29 cellular contexts compared by ENCODE assay signal in the genomic region with DNA sequence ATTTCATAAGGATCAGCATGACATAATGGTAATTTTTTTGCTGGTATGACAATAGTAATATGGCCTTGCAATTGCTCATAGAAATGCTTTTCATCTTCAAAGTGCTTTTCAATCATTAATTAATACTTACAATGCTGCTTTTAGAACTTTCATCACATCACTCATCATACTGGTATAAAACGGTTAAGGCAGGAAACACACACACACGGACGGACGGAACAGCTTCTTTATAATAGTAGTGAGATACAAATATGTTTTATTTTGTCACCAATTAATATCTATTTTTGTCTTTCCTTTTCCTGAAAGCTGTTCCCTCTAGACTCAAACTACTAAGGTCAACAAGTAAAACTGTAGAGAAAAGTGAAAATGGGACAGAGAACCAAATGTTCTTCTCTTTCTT.
DNase-seq lines count a peak whose midpoint lies in the region; ATAC-seq, FAIRE-seq and TF ChIP-seq lines count a peak whose summit lies in the region.
"Had no signal": no experiment of that assay in that cellular context is flagged by ENCODE, and none has a peak within 500 bp of the region (broad histone marks: within the 10 kb centered on the region; RNA-seq: fewer than 3 reads in every experiment).

No MANE protein-coding gene starts in this region.

- H3K9me3 ChIP-seq in BLaER1 treated with 17β-estradiol and CSF1 and Interleukin-3, amounts not matched to agents 10 nM and 100 nM (replicated peaks in 1 of 11), result peaks cover 0 to 12% (median 0%) of the 10 kb centered on the region in 11 experiments; a peak in 5 of 22 replicates
- H3K9me3 ChIP-seq in endothelial cell of umbilical vein (replicated peaks; ENCODE audit: control insufficient read depth, insufficient read depth, low read length) (no peaks in the 10 kb centered on the region), neural progenitor cell (ENCODE audit: low read depth) (no peaks in the 10 kb centered on the region)
- H3K9me3 ChIP-seq: BE2C had no signal

- ATAC-seq in GM18870 (IDR thresholded peaks at IDR 0.05; ENCODE audit: unreplicated experiment), result no peak
- no peak for ATAC-seq in HG02623 (IDR thresholded peaks at IDR 0.05; ENCODE audit: unreplicated experiment)
- ATAC-seq in natural killer cell treated with Interleukin-12 subunit alpha and Interleukin-12 subunit beta and Interleukin-15 and Interleukin-18, amount 100 ng/mL, for 72 hours, result no peak
- ATAC-seq: GM12878 had no signal

- no peaks in the 10 kb centered on the region for H3K9me3 Mint-ChIP-seq in neural progenitor cell
- peaks cover 4% of the 10 kb centered on the region for H3K9me3 Mint-ChIP-seq in natural killer cell treated with Interleukin-12 subunit alpha and Interleukin-12 subunit beta and Interleukin-15 and Interleukin-18, amount 100 ng/mL, for 72 hours

- CTCF ChIA-PET in endothelial cell of umbilical vein (lab: Charles Lee), result no interaction called here

- H3K4me2 ChIP-seq in BLaER1 treated with 17β-estradiol and CSF1 and Interleukin-3, amounts not matched to agents 10 nM and 100 nM, result peak overlapping the region; percentile 22 to 76 (median 46); a peak in 21 of 22 replicates
- no peak overlapping the region for H3K4me2 ChIP-seq in endothelial cell of umbilical vein (ENCODE audit: insufficient read depth, low read length)
- H3K4me2 ChIP-seq in neural progenitor cell, result peak overlapping the region; percentile 55

- no peak overlapping the region for H3K27ac Mint-ChIP-seq in neural progenitor cell
- H3K27ac Mint-ChIP-seq in natural killer cell treated with Interleukin-12 subunit alpha and Interleukin-12 subunit beta and Interleukin-15 and Interleukin-18, amount 100 ng/mL, for 72 hours, result no peak overlapping the region
- H3K27ac Mint-ChIP-seq: CD14-positive monocyte; CD4-positive, alpha-beta memory T cell; CD4-positive, CD25-positive, alpha-beta regulatory T cell; CD8-positive, alpha-beta memory T cell had no signal

- no peaks in the 10 kb centered on the region for H3K79me2 ChIP-seq in endothelial cell of umbilical vein (ENCODE audit: control insufficient read depth, insufficient read depth, low read length)
- H3K79me2 ChIP-seq in neural progenitor cell (ENCODE audit: low read depth), result no peaks in the 10 kb centered on the region

- peaks cover 6% of the 10 kb centered on the region for H3F3A ChIP-seq in neural progenitor cell (ENCODE audit: low read depth)

- no peaks in the 10 kb centered on the region for H3K27me3 ChIP-seq in BLaER1 treated with 17β-estradiol and CSF1 and Interleukin-3, amounts not matched to agents 10 nM and 100 nM
- H3K27me3 ChIP-seq in endothelial cell of umbilical vein (ENCODE audit: control insufficient read depth in 2 of 2, insufficient read depth in 2 of 2, low read length in 2 of 2) (no peaks in the 10 kb centered on the region), neural progenitor cell (no peaks in the 10 kb centered on the region)
- H3K27me3 ChIP-seq: BE2C had no signal

- H3K9ac ChIP-seq in BLaER1 treated with 17β-estradiol and CSF1 and Interleukin-3, amounts not matched to agents 10 nM and 100 nM, result no peak overlapping the region
- no peak overlapping the region for H3K9ac ChIP-seq in endothelial cell of umbilical vein (replicated peaks; ENCODE audit: extremely low read depth, insufficient read depth, low read length)
- H3K9ac ChIP-seq in neural progenitor cell, result no peak overlapping the region

- intact Hi-C loops in endothelial cell of umbilical vein (cut with micrococcal nuclease), result no loop called here

- H3K36me3 ChIP-seq in BLaER1 treated with 17β-estradiol and CSF1 and Interleukin-3, amounts not matched to agents 10 nM and 100 nM, result no peaks in the 10 kb centered on the region
- H3K36me3 ChIP-seq in endothelial cell of umbilical vein (ENCODE audit: control insufficient read depth in 2 of 2, extremely low read depth in 1 of 2, insufficient read depth in 2 of 2, low read length in 2 of 2), result no peaks in the 10 kb centered on the region
- no peaks in the 10 kb centered on the region for H3K36me3 ChIP-seq in neural progenitor cell
- H3K36me3 ChIP-seq: BE2C had no signal

- peaks cover 2% of the 10 kb centered on the region for H3K9me1 ChIP-seq in endothelial cell of umbilical vein (replicated peaks; ENCODE audit: control insufficient read depth, extremely low read depth, insufficient read depth, low read length)

- H2AFZ ChIP-seq in endothelial cell of umbilical vein (ENCODE audit: low read depth, low read length), result no peak overlapping the region
- H2AFZ ChIP-seq in neural progenitor cell (replicated peaks), result no peak overlapping the region

- no peak for FAIRE-seq in endothelial cell of umbilical vein (lab: Jason Lieb, UNC)
- FAIRE-seq: A204.1, GM12878, GM12892, GM18507, GM19239 had no signal

- BruUV-seq in endothelial cell of umbilical vein (replicated peaks; lab: Mats Ljungman, UMichigan), result no TSS peak

- peaks cover 2% of the 10 kb centered on the region for H3K27me3 Mint-ChIP-seq in neural progenitor cell (ENCODE audit: insufficient read depth, low read depth)
- no peaks in the 10 kb centered on the region for H3K27me3 Mint-ChIP-seq in natural killer cell treated with Interleukin-12 subunit alpha and Interleukin-12 subunit beta and Interleukin-15 and Interleukin-18, amount 100 ng/mL, for 72 hours
- H3K27me3 Mint-ChIP-seq: CD4-positive, alpha-beta memory T cell; CD4-positive, CD25-positive, alpha-beta regulatory T cell; CD8-positive, alpha-beta memory T cell had no signal

- no peaks in the 10 kb centered on the region for H3K36me3 Mint-ChIP-seq in neural progenitor cell
- no peaks in the 10 kb centered on the region for H3K36me3 Mint-ChIP-seq in natural killer cell treated with Interleukin-12 subunit alpha and Interleukin-12 subunit beta and Interleukin-15 and Interleukin-18, amount 100 ng/mL, for 72 hours
- H3K36me3 Mint-ChIP-seq: CD14-positive monocyte; CD4-positive, alpha-beta memory T cell; CD4-positive, CD25-positive, alpha-beta regulatory T cell; CD8-positive, alpha-beta memory T cell had no signal

- peak; percentile 18 for DNase-seq in dermis blood vessel endothelial cell
- peak; percentile 7 for DNase-seq in endothelial cell of umbilical vein (ENCODE audit: low read depth, low spot score)
- no peak for DNase-seq in neural progenitor cell (ENCODE audit: low spot score)
- DNase-seq in NCI-H524 (lab: John Stamatoyannopoulos, UW), result no peak
- no peak for DNase-seq in natural killer cell treated with Interleukin-12 subunit alpha and Interleukin-12 subunit beta and Interleukin-15 and Interleukin-18, amount 100 ng/mL, for 72 hours (ENCODE audit: low spot score)
- DNase-seq: 8988T; ACHN; BE2C; C1 segment of cervical spinal cord; CD4-positive, alpha-beta memory T cell; CD4-positive, CD25-positive, alpha-beta regulatory T cell; CD8-positive, alpha-beta memory T cell; COR-L47; DMS 273 treated with DMSO at 0.1 percent for 48 hours; DMS153; DMS53; DMS79; DND-41; EL; GDM1 had no signal

- TF ChIP-seq POLR2A in endothelial cell of umbilical vein (IDR thresholded peaks at IDR 0.05; ENCODE audit: low read depth, low read length), result no peak

- no peaks in the 10 kb centered on the region for H4K20me1 ChIP-seq in BLaER1 treated with 17β-estradiol and CSF1 and Interleukin-3, amounts not matched to agents 10 nM and 100 nM
- H4K20me1 ChIP-seq in endothelial cell of umbilical vein (replicated peaks; ENCODE audit: control insufficient read depth, extremely low read depth, insufficient read depth, low read length) (no peaks in the 10 kb centered on the region), neural progenitor cell (ENCODE audit: low read depth) (no peaks in the 10 kb centered on the region)

- peaks cover 10% of the 10 kb centered on the region for H3K4me1 Mint-ChIP-seq in neural progenitor cell
- no peaks in the 10 kb centered on the region for H3K4me1 Mint-ChIP-seq in natural killer cell treated with Interleukin-12 subunit alpha and Interleukin-12 subunit beta and Interleukin-15 and Interleukin-18, amount 100 ng/mL, for 72 hours (ENCODE audit: low read depth in 2 of 2)
- H3K4me1 Mint-ChIP-seq: CD14-positive monocyte; CD4-positive, alpha-beta memory T cell; CD4-positive, CD25-positive, alpha-beta regulatory T cell; CD8-positive, alpha-beta memory T cell had no signal

- no peak for TF ChIP-seq CTCF in endothelial cell of umbilical vein (IDR thresholded peaks at IDR 0.05; ENCODE audit: extremely low read depth in 1 of 2, insufficient read depth in 1 of 2, low read depth in 1 of 2, low read length in 2 of 2)
- no peak for TF ChIP-seq CTCF in neural progenitor cell (IDR thresholded peaks at IDR 0.05)

- dilution Hi-C loops in endothelial cell of umbilical vein (cut with MboI; ENCODE audit: extremely low pct_ligation_motif_present, low sequenced_read_pairs), result no loop called here

- H3K27ac ChIP-seq in BLaER1 treated with 17β-estradiol and CSF1 and Interleukin-3, amounts not matched to agents 10 nM and 100 nM, result peak overlapping the region in 1 of 11 experiments; percentile 30; a peak in 1 of 22 replicates
- H3K27ac ChIP-seq in endothelial cell of umbilical vein (ENCODE audit: insufficient read depth, low read depth, low read length) (no peak overlapping the region), neural progenitor cell (no peak overlapping the region)

- no peak overlapping the region for H3K4me3 Mint-ChIP-seq in neural progenitor cell
- H3K4me3 Mint-ChIP-seq in natural killer cell treated with Interleukin-12 subunit alpha and Interleukin-12 subunit beta and Interleukin-15 and Interleukin-18, amount 100 ng/mL, for 72 hours, result no peak overlapping the region
- H3K4me3 Mint-ChIP-seq: CD14-positive monocyte; CD4-positive, alpha-beta memory T cell; CD4-positive, CD25-positive, alpha-beta regulatory T cell; CD8-positive, alpha-beta memory T cell had no signal

- 0 out of 20 replicates have a peak overlapping the region, but pooled peaks of 1 of the 10 experiments have one; percentile 3 for H3K4me3 ChIP-seq in BLaER1 treated with 17β-estradiol and CSF1 and Interleukin-3, amounts not matched to agents 10 nM and 100 nM
- no peak overlapping the region for H3K4me3 ChIP-seq in endothelial cell of umbilical vein (replicated peaks in 1 of 3; ENCODE audit: insufficient read depth in 1 of 3, low read depth in 1 of 3, low read length in 3 of 3)
- no peak overlapping the region for H3K4me3 ChIP-seq in neural progenitor cell
- H3K4me3 ChIP-seq: GM12878 had no signal

- peaks cover 13 to 36% (median 26%) of the 10 kb centered on the region in 10 experiments; a peak in 19 of 20 replicates for H3K4me1 ChIP-seq in BLaER1 treated with 17β-estradiol and CSF1 and Interleukin-3, amounts not matched to agents 10 nM and 100 nM
- H3K4me1 ChIP-seq in endothelial cell of umbilical vein (ENCODE audit: control insufficient read depth, extremely low read depth, insufficient read depth, low read length) (peaks cover 24% of the 10 kb centered on the region), neural progenitor cell (peaks cover 22% of the 10 kb centered on the region)

- POLR2A ChIA-PET in endothelial cell of umbilical vein (lab: Charles Lee), result no interaction called here

TF ChIP-seq in endothelial cell of umbilical vein, 7 proteins besides CTCF, POLR2A, EP300 and RAD21 (continues in another document):
- TF ChIP-seq EZH2 (IDR thresholded peaks at IDR 0.05; ENCODE audit: borderline replicate concordance, low read depth, low read length, severe bottlenecking) (no peak), MYC (IDR thresholded peaks at IDR 0.05; ENCODE audit: low read depth, low read length) (no peak), FOS (IDR thresholded peaks at IDR 0.05; ENCODE audit: borderline replicate concordance, insufficient read depth, low read length) (no peak), JUN (IDR thresholded peaks at IDR 0.05; ENCODE audit: borderline replicate concordance, insufficient read depth, insufficient read length, low read depth) (no peak)

Comparison
In these comparisons a context has a peak if more than half of its experiments do, and no peak if none do; other contexts are left out.
1. DNase-seq: peak in dermis blood vessel endothelial cell (single experiment) and endothelial cell of umbilical vein (single experiment); none in neural progenitor cell (single experiment), NCI-H524 (0 of 2) and natural killer cell treated with Interleukin-12 subunit alpha and Interleukin-12 subunit beta and Interleukin-15 and Interleukin-18, amount 100 ng/mL, for 72 hours (single experiment).